13 cellular contexts compared by ENCODE assay signal in genomic region chr12:19546027-19546426, GRCh38.
DNase-seq lines count a peak whose midpoint lies in the region; ATAC-seq and TF ChIP-seq lines count a peak whose summit lies in the region.
"Had no signal": no experiment of that assay in that cellular context is flagged by ENCODE, and none has a peak within 500 bp of the region (broad histone marks: within the 10 kb centered on the region; RNA-seq: fewer than 3 reads in every experiment).

No MANE protein-coding gene starts in this region.

- BruUV-seq in Calu3 (replicated peaks; lab: Mats Ljungman, UMichigan), result no TSS peak

- no peaks in the 10 kb centered on the region for H3K27me3 Mint-ChIP-seq in Calu3 (ENCODE audit: unreplicated experiment)

- TF ChIP-seq CTCF in coronary artery (IDR thresholded peaks at IDR 0.05), result no peak
- no peak for TF ChIP-seq CTCF in right atrium auricular region (IDR thresholded peaks at IDR 0.05)
- TF ChIP-seq CTCF in Calu3 (IDR thresholded peaks at IDR 0.05; ENCODE audit: unreplicated experiment), result no peak

- H3K4me3 Mint-ChIP-seq in Calu3 (ENCODE audit: low read depth, unreplicated experiment), result no peak overlapping the region
- H3K4me3 Mint-ChIP-seq: activated naive CD4-positive, alpha-beta T cell treated with anti-CD3 and anti-CD28 coated beads for 36 hours had no signal

- no peak overlapping the region for H3K27ac Mint-ChIP-seq in Calu3 (ENCODE audit: unreplicated experiment)
- H3K27ac Mint-ChIP-seq: activated naive CD4-positive, alpha-beta T cell treated with anti-CD3 and anti-CD28 coated beads for 36 hours had no signal

- H3K27ac ChIP-seq in coronary artery (peak overlapping the region; percentile 62 to 70), right atrium auricular region (peak overlapping the region in 1 of 2 donors; percentile 65)
- H3K27ac ChIP-seq: BLaER1 had no signal

- H3K36me3 ChIP-seq in right atrium auricular region, result no peaks in the 10 kb centered on the region
- H3K36me3 ChIP-seq: BLaER1 had no signal

- H3K36me3 Mint-ChIP-seq in Calu3 (ENCODE audit: insufficient read depth, unreplicated experiment), result peaks cover 4% of the 10 kb centered on the region

- DNase-seq in EL (peak; percentile 29), coronary artery (ENCODE audit: low spot score) (no peak), right atrium auricular region (ENCODE audit: low spot score) (peak; percentile 65), skeletal muscle cell (ENCODE audit: low read depth) (peak; percentile 61), Calu3 (no peak)
- no peak for DNase-seq in stimulated activated CD4-positive, alpha-beta T cell treated with anti-CD3 and anti-CD28 coated beads, Interleukin-2, amount 100 ng/mL, for 24 hours
- DNase-seq: activated naive CD4-positive, alpha-beta T cell treated with anti-CD3 and anti-CD28 coated beads for 36 hours; NCI-H1417; NCI-H524 treated with DMSO at 0.1 percent for 48 hours had no signal

- CTCF ChIA-PET in Calu3 (lab: Charles Lee), result interaction anchor here (0.6 kb wide), 1 partner anchor 138 kb away, joined by 3 read pairs; no protein-coding TSS in a partner anchor

- no peaks in the 10 kb centered on the region for H3K9me3 ChIP-seq in right atrium auricular region
- H3K9me3 ChIP-seq: BLaER1 had no signal

- no peaks in the 10 kb centered on the region for H3K4me1 Mint-ChIP-seq in Calu3 (ENCODE audit: low read depth, unreplicated experiment)

- H3K4me1 ChIP-seq in right atrium auricular region, result peaks cover 0 to 29% of the 10 kb centered on the region in 2 donors

- intact Hi-C loops in Calu3 (cut with micrococcal nuclease; ENCODE audit: unreplicated experiment), result no loop called here

- H3K27me3 ChIP-seq in right atrium auricular region, result no peaks in the 10 kb centered on the region
- H3K27me3 ChIP-seq: BLaER1 had no signal

- no peaks in the 10 kb centered on the region for H3K9me3 Mint-ChIP-seq in Calu3 (ENCODE audit: low read depth, unreplicated experiment)
- H3K9me3 Mint-ChIP-seq: activated naive CD4-positive, alpha-beta T cell treated with anti-CD3 and anti-CD28 coated beads for 36 hours had no signal

- peak overlapping the region; percentile 53 for H3K4me3 ChIP-seq in coronary artery
- no peak overlapping the region for H3K4me3 ChIP-seq in right atrium auricular region
- H3K4me3 ChIP-seq in skeletal muscle cell (ENCODE audit: low read depth, low read length), result no peak overlapping the region
- H3K4me3 ChIP-seq: BLaER1, smooth muscle cell had no signal

- ATAC-seq in GM21360 (IDR thresholded peaks at IDR 0.05; ENCODE audit: unreplicated experiment) (no peak), HG03045 (IDR thresholded peaks at IDR 0.05; ENCODE audit: unreplicated experiment) (no peak)

Comparison
In these comparisons a context has a peak if more than half of its experiments do, and no peak if none do; other contexts are left out.
1. DNase-seq: peak in EL (single experiment), right atrium auricular region (single experiment) and skeletal muscle cell (single experiment); none in coronary artery (single experiment), stimulated activated CD4-positive, alpha-beta T cell treated with anti-CD3 and anti-CD28 coated beads, Interleukin-2, amount 100 ng/mL, for 24 hours (0 of 2) and Calu3 (single experiment).